Comparison of ENCODE assay signal across 23 cellular contexts in genomic region chr6:130296854-130297253, GRCh38.
A peak's percentile ranks its signal among the peaks of the same experiment; 100 is the strongest.
DNase-seq lines count a peak whose midpoint lies in the region; ATAC-seq, FAIRE-seq and TF ChIP-seq lines count a peak whose summit lies in the region.
"Had no signal": no experiment of that assay in that cellular context is flagged by ENCODE, and none has a peak within 500 bp of the region (broad histone marks: within the 10 kb centered on the region; RNA-seq: fewer than 3 reads in every experiment).

No MANE protein-coding gene starts in this region.

- no peaks in the 10 kb centered on the region for H3K9me3 ChIP-seq in GM12878 (replicated peaks; ENCODE audit: control insufficient read depth, insufficient read depth, low read length)
- no peaks in the 10 kb centered on the region for H3K9me3 ChIP-seq in keratinocyte (ENCODE audit: control insufficient read depth, low read depth, low read length)
- H3K9me3 ChIP-seq in stomach = no peaks in the 10 kb centered on the region
- H3K9me3 ChIP-seq: BLaER1, SJCRH30 had no signal

- H3K79me2 ChIP-seq in GM12878 (ENCODE audit: control insufficient read depth, insufficient read depth, low read length) = no peaks in the 10 kb centered on the region
- H3K79me2 ChIP-seq in keratinocyte (ENCODE audit: control insufficient read depth, insufficient read depth, low read length) = peaks cover 16% of the 10 kb centered on the region

- dilution Hi-C loops in keratinocyte (cut with MboI; ENCODE audit: extremely low pct_ligation_motif_present, low sequenced_read_pairs) = no loop called here

- WGBS in GM12878 (ENCODE audit: insufficient coverage, insufficient replicate concordance, low lambda C conversion rate, missing lambda C conversion rate) = 52% methylated on average over 1 of the region's 1 CpG
- 50 to 83% (median 73%) methylated on average over 1 of the region's 1 CpG for WGBS in stomach, 5 donors

- H3K9me1 ChIP-seq in keratinocyte (ENCODE audit: control insufficient read depth, extremely low read depth, insufficient read depth, low read length) = no peaks in the 10 kb centered on the region

- POLR2A ChIA-PET in GM12878 (lab: Charles Lee) = no interaction called here

- H3K36me3 ChIP-seq in GM12878 (ENCODE audit: control insufficient read depth in 2 of 2, insufficient read depth in 2 of 2, low read length in 1 of 2) = peaks cover 0 to 1% of the 10 kb centered on the region in 2 experiments; a peak in 1 of 4 replicates
- H3K36me3 ChIP-seq in keratinocyte (ENCODE audit: control insufficient read depth in 2 of 2, extremely low read depth in 1 of 2, insufficient read depth in 2 of 2, low read length in 2 of 2) = no peaks in the 10 kb centered on the region
- H3K36me3 ChIP-seq in stomach = no peaks in the 10 kb centered on the region
- H3K36me3 ChIP-seq: BLaER1, SJCRH30, transverse colon had no signal

- CTCF ChIA-PET in GM12878 (lab: Yijun Ruan, JAX) = interaction anchor here (0.7 to 1.8 kb wide), 3 partner anchors 221 to 546 kb away, joined by 3 to 4 read pairs (median 3); no protein-coding TSS in a partner anchor

- no peak overlapping the region for H3K9ac ChIP-seq in GM12878 (ENCODE audit: control insufficient read depth, insufficient read depth, low read length)
- H3K9ac ChIP-seq in keratinocyte (ENCODE audit: control insufficient read depth, extremely low read depth, insufficient read depth, low read length) = no peak overlapping the region
- H3K9ac ChIP-seq: BLaER1 had no signal

- H3K4me3 ChIP-seq in GM12878 (no peak overlapping the region), keratinocyte (ENCODE audit: control insufficient read depth in 2 of 3, extremely low read depth in 1 of 3, insufficient read depth in 2 of 3, low read depth in 1 of 3, low read length in 3 of 3) (no peak overlapping the region), stomach (no peak overlapping the region)
- H3K4me3 ChIP-seq: BLaER1, SJCRH30, transverse colon had no signal

- H2AFZ ChIP-seq in GM12878 (ENCODE audit: control insufficient read depth, low read depth, low read length) (no peak overlapping the region), keratinocyte (ENCODE audit: control insufficient read depth, low read length) (no peak overlapping the region)

- TF ChIP-seq EP300 in GM12878 (IDR thresholded peaks at IDR 0.05; ENCODE audit: borderline replicate concordance in 1 of 2, control insufficient read depth in 1 of 2, low read depth in 2 of 2, low read length in 2 of 2) (no peak), stomach (IDR thresholded peaks at IDR 0.05) (no peak)

- RAD21 ChIA-PET in GM12878 (lab: Charles Lee; ENCODE audit: unreplicated experiment) = no interaction called here

- H3K4me1 ChIP-seq in GM12878 (ENCODE audit: control insufficient read depth, insufficient read depth, low read length) (no peaks in the 10 kb centered on the region), keratinocyte (ENCODE audit: control insufficient read depth, extremely low read depth, insufficient read depth, low read length) (no peaks in the 10 kb centered on the region), stomach (no peaks in the 10 kb centered on the region)
- H3K4me1 ChIP-seq: BLaER1, SJCRH30, transverse colon had no signal

- SMC1A ChIA-PET in GM12878 (lab: Charles Lee; ENCODE audit: uncharacterized antibody, unreplicated experiment) = interaction anchor here (1.1 kb wide), 1 partner anchor 222 kb away, joined by 3 read pairs; no protein-coding TSS in a partner anchor

- TF ChIP-seq POLR2A in GM12878 (IDR thresholded peaks at IDR 0.05; ENCODE audit: low read depth, low read length) = no peak
- no peak for TF ChIP-seq POLR2A in stomach (IDR thresholded peaks at IDR 0.05)

- intact Hi-C loops in GM12878 (cut with micrococcal nuclease; ENCODE audit: unreplicated experiment) = no loop called here
- intact Hi-C loops in stomach (cut with DNase I; ENCODE audit: low total_unique reads) = no loop called here

- TF ChIP-seq RAD21 in GM12878 (IDR thresholded peaks at IDR 0.05; ENCODE audit: insufficient read depth, low read depth, low read length) = peak; percentile 17; the same call in 1 of the 2 replicates

- BruUV-seq in GM12878 (replicated peaks; lab: Mats Ljungman, UMichigan) = no TSS peak

- peak; percentile 4 for FAIRE-seq in HTR-8/SVneo (lab: Jason Lieb, UNC)
- no peak for FAIRE-seq in GM12878 (lab: Jason Lieb, UNC)
- no peak for FAIRE-seq in keratinocyte (lab: Jason Lieb, UNC)
- FAIRE-seq: A204.1 had no signal

- DNase-seq in DMS53 (lab: John Stamatoyannopoulos, UW) = peak; percentile 6
- no peak for DNase-seq in DMS53 treated with DMSO at 0.1 percent for 48 hours (lab: John Stamatoyannopoulos, UW; ENCODE audit: unreplicated experiment)
- DNase-seq in HTR-8/SVneo (ENCODE audit: insufficient read length, low spot score) = no peak
- no peak for DNase-seq in GM12878 (ENCODE audit: low read depth, low spot score)
- no peak for DNase-seq in keratinocyte (ENCODE audit: low read depth, low spot score)
- DNase-seq in stomach = no peak
- no peak for DNase-seq in GM03348 (ENCODE audit: low spot score)
- DNase-seq in A172 (ENCODE audit: low spot score) = no peak
- DNase-seq: activated B cell treated with CpG ODN at 0.5 μM for 24 hours; activated CD8-positive, alpha-beta memory T cell treated with anti-CD3 and anti-CD28 coated beads for 24 hours; cortex of kidney; GDM1; KG1; NCI-H1092 treated with DMSO at 0.1 percent for 48 hours; NCI-H2029 treated with DMSO at 0.1 percent for 48 hours; NCI-H510A; SJCRH30; stimulated activated CD4-positive, alpha-beta T cell treated with anti-CD3 and anti-CD28 coated beads, Interleukin-1b, Interleukin-23, amount 100 ng/mL, for 48 hours; transverse colon had no signal

- 0 out of 6 replicates have a peak, but pooled peaks of 1 of the 3 experiments have one; percentile 3 for TF ChIP-seq CTCF in GM12878 (IDR thresholded peaks at IDR 0.05 in 2 of 3, conservative IDR thresholded peaks at IDR 0.05 in 1 of 3; ENCODE audit: control insufficient read depth in 2 of 3, extremely low read depth in 1 of 3, insufficient read depth in 1 of 3, low read depth in 3 of 3, low read length in 3 of 3)
- TF ChIP-seq CTCF in keratinocyte (optimal IDR thresholded peaks at IDR 0.05 in 1 of 3, IDR thresholded peaks at IDR 0.05 in 1 of 3, conservative IDR thresholded peaks at IDR 0.05 in 1 of 3; ENCODE audit: extremely low read depth in 1 of 3, insufficient read depth in 2 of 3, low read length in 3 of 3) = peak; percentile 17 to 36 (median 31)
- TF ChIP-seq CTCF in stomach (IDR thresholded peaks at IDR 0.05) = no peak

- H3K27me3 ChIP-seq in GM12878 (replicated peaks in 1 of 2; ENCODE audit: control insufficient read depth in 2 of 2, insufficient read depth in 2 of 2, low read length in 1 of 2) (no peaks in the 10 kb centered on the region), keratinocyte (ENCODE audit: control insufficient read depth, extremely low read depth, insufficient read depth, low read length) (no peaks in the 10 kb centered on the region), stomach (peaks cover 0 to 3% (median 0%) of the 10 kb centered on the region in 3 donors)
- H3K27me3 ChIP-seq: BLaER1, SJCRH30, transverse colon had no signal

- in situ Hi-C loops in GM12878 (cut with MboI) = no loop called here

- ATAC-seq in GM12878 = peak; percentile 42
- ATAC-seq: natural killer cell treated with Interleukin-12 subunit alpha and Interleukin-12 subunit beta and Interleukin-15 and Interleukin-18, amount 100 ng/mL, for 72 hours had no signal

- H3K4me2 ChIP-seq in GM12878 (ENCODE audit: control insufficient read depth, insufficient read depth) (no peak overlapping the region), keratinocyte (ENCODE audit: control insufficient read depth, extremely low read depth, insufficient read depth, low read depth, low read length) (no peak overlapping the region)
- H3K4me2 ChIP-seq: BLaER1 had no signal

- H4K20me1 ChIP-seq in GM12878 (ENCODE audit: control insufficient read depth, insufficient read depth) (no peaks in the 10 kb centered on the region), keratinocyte (ENCODE audit: control insufficient read depth, extremely low read depth, insufficient read depth, low read length) (no peaks in the 10 kb centered on the region)
- H4K20me1 ChIP-seq: BLaER1 had no signal

- H3K27ac ChIP-seq in GM12878 (ENCODE audit: control insufficient read depth, insufficient read depth) (no peak overlapping the region), keratinocyte (ENCODE audit: control insufficient read depth, insufficient read depth, low read length) (no peak overlapping the region), stomach (no peak overlapping the region)
- H3K27ac ChIP-seq: BLaER1, HL-60, SJCRH30, transverse colon had no signal

TF ChIP-seq in GM12878, 131 proteins besides CTCF, POLR2A, EP300 and RAD21 (continues in another document):
- no peak for TF ChIP-seq BCL3 (IDR thresholded peaks at IDR 0.05; ENCODE audit: borderline replicate concordance, insufficient read depth, low read depth, low read length, poor library complexity, severe bottlenecking)

Comparison
In these comparisons a context has a peak if more than half of its experiments do, and no peak if none do; other contexts are left out.
1. CTCF ChIP-seq: peak in keratinocyte (3 of 3); none in stomach (0 of 7).